Comparison of ENCODE assay signal across 1 cellular context in genomic region chr6:121504227-121504626, GRCh38.
TF ChIP-seq lines count a peak whose summit lies in the region.

No MANE protein-coding gene starts in this region.

TF ChIP-seq in GM23338, 12 proteins besides CTCF, POLR2A, EP300 and RAD21 (continued from another document):
- TF ChIP-seq ZNF462 (CRISPR knock-in tag; IDR thresholded peaks at IDR 0.05) (no peak), NANOG (IDR thresholded peaks at IDR 0.05; ENCODE audit: borderline replicate concordance) (no peak), ETS1 (IDR thresholded peaks at IDR 0.05) (no peak), EZH2 (IDR thresholded peaks at IDR 0.05; ENCODE audit: low read depth, unreplicated experiment) (no peak), JUNB (IDR thresholded peaks at IDR 0.05; ENCODE audit: unreplicated experiment) (no peak)
